ENCODE assay signal across 13 cellular contexts in the genomic region with DNA sequence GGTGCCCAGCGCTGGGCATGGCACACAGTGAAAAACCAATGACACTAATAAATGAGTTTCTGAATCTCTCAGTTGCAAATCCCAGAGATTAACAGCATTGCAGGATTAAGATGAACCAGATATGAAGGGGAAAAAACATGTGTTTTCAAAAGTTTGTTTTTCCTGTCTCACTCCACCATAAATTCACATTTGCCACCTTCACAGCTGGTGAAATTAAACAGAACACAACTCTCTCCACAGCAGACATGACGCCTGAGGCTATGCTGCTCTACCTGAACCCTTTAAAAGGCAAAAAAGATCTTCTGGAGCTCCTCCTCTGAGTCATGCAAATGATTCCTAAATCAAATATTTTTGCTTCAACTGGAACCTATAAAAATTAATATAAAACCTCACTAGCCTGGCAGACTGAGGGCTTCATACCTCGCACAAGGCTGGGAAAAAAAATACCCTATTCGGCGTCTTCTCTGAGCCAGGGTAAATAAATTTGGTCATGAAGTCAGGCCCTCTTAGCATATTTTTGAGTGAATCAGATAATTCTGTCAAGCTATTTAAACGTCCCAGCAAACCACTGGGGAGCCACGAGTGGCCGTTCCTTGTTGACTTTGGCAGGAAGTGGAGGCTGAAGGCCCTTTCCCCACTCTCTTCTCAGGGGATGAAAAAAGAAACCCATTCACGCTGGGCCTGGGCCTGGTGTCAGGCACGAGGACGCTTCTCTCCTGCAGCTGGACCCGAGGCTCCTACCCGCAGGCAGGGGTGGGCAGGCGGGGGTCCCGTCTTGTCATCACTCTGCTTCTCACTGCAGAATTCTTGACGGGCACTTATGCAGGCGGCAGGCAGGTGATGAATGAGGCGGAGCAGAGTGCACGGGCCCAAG. TPM values are rescaled to one million over a fixed set of nuclear protein-coding genes. Genes with fewer than 3 reads are reported as not detected.
A peak's percentile ranks its signal among the peaks of the same experiment; 100 is the strongest.
DNase-seq lines count a peak whose midpoint lies in the region; ATAC-seq and TF ChIP-seq lines count a peak whose summit lies in the region.
"Had no signal": no experiment of that assay in that cellular context is flagged by ENCODE, and none has a peak within 500 bp of the region (broad histone marks: within the 10 kb centered on the region; RNA-seq: fewer than 3 reads in every experiment).

No MANE protein-coding gene starts in this region.

- no peaks in the 10 kb centered on the region for H3K27me3 ChIP-seq in BLaER1
- no peaks in the 10 kb centered on the region for H3K27me3 ChIP-seq in naive thymus-derived CD4-positive, alpha-beta T cell (ENCODE audit: control insufficient read depth in 2 of 2, insufficient read depth in 2 of 2, low read length in 2 of 2)

- peaks cover 35% of the 10 kb centered on the region for H3K4me1 ChIP-seq in BLaER1
- no peaks in the 10 kb centered on the region for H3K4me1 ChIP-seq in naive thymus-derived CD4-positive, alpha-beta T cell (ENCODE audit: control insufficient read depth in 2 of 2, insufficient read depth in 2 of 2, low read length in 2 of 2)

- DNase-seq in NCI-H2029 treated with DMSO at 0.1 percent for 48 hours (lab: John Stamatoyannopoulos, UW), result peak; percentile 98
- no peak for DNase-seq in naive thymus-derived CD4-positive, alpha-beta T cell
- DNase-seq in activated naive CD8-positive, alpha-beta T cell treated with anti-CD3 and anti-CD28 coated beads for 36 hours, result no peak
- DNase-seq: activated CD8-positive, alpha-beta T cell treated with anti-CD3 and anti-CD28 coated beads for 36 hours; CD8-positive, alpha-beta memory T cell; RPMI8226 had no signal

- no peak overlapping the region for H3K4me3 ChIP-seq in BLaER1
- no peak overlapping the region for H3K4me3 ChIP-seq in naive thymus-derived CD4-positive, alpha-beta T cell (ENCODE audit: low read length)
- H3K4me3 ChIP-seq: coronary artery had no signal

- H3K4me1 Mint-ChIP-seq in brain, result peaks cover 66% of the 10 kb centered on the region
- peaks cover 25% of the 10 kb centered on the region for H3K4me1 Mint-ChIP-seq in nephron
- H3K4me1 Mint-ChIP-seq in naive thymus-derived CD4-positive, alpha-beta T cell, result peaks cover 0 to 2% (median 0%) of the 10 kb centered on the region in 7 donors
- H3K4me1 Mint-ChIP-seq in activated naive CD8-positive, alpha-beta T cell treated with anti-CD3 and anti-CD28 coated beads for 36 hours, result no peaks in the 10 kb centered on the region
- H3K4me1 Mint-ChIP-seq: CD8-positive, alpha-beta memory T cell had no signal

- no peaks in the 10 kb centered on the region for H3K36me3 ChIP-seq in BLaER1
- no peaks in the 10 kb centered on the region for H3K36me3 ChIP-seq in naive thymus-derived CD4-positive, alpha-beta T cell (ENCODE audit: control insufficient read depth in 2 of 3, insufficient read depth in 3 of 3, low read length in 3 of 3)

- intact Hi-C loops in naive thymus-derived CD4-positive, alpha-beta T cell (cut with micrococcal nuclease), result no loop called here

- peak overlapping the region in 4 of 5 experiments; percentile 6 to 85 (median 69) for H3K27ac Mint-ChIP-seq in brain
- H3K27ac Mint-ChIP-seq in nephron, result peak overlapping the region; percentile 62 to 69 (median 69)
- no peak overlapping the region for H3K27ac Mint-ChIP-seq in naive thymus-derived CD4-positive, alpha-beta T cell
- no peak overlapping the region for H3K27ac Mint-ChIP-seq in activated naive CD8-positive, alpha-beta T cell treated with anti-CD3 and anti-CD28 coated beads for 36 hours
- H3K27ac Mint-ChIP-seq: activated CD8-positive, alpha-beta T cell treated with anti-CD3 and anti-CD28 coated beads for 36 hours had no signal

- H3K4me3 Mint-ChIP-seq in brain, result peak overlapping the region in 1 of 5 experiments; percentile 8
- H3K4me3 Mint-ChIP-seq in nephron, result no peak overlapping the region
- no peak overlapping the region for H3K4me3 Mint-ChIP-seq in naive thymus-derived CD4-positive, alpha-beta T cell
- H3K4me3 Mint-ChIP-seq in activated naive CD8-positive, alpha-beta T cell treated with anti-CD3 and anti-CD28 coated beads for 36 hours, result no peak overlapping the region
- H3K4me3 Mint-ChIP-seq: activated CD8-positive, alpha-beta T cell treated with anti-CD3 and anti-CD28 coated beads for 36 hours; CD8-positive, alpha-beta memory T cell had no signal

- H3K36me3 Mint-ChIP-seq in brain (no peaks in the 10 kb centered on the region), nephron (ENCODE audit: low read depth) (no peaks in the 10 kb centered on the region)
- no peaks in the 10 kb centered on the region for H3K36me3 Mint-ChIP-seq in naive thymus-derived CD4-positive, alpha-beta T cell
- no peaks in the 10 kb centered on the region for H3K36me3 Mint-ChIP-seq in activated naive CD8-positive, alpha-beta T cell treated with anti-CD3 and anti-CD28 coated beads for 36 hours
- H3K36me3 Mint-ChIP-seq: CD8-positive, alpha-beta memory T cell had no signal

- no peaks in the 10 kb centered on the region for H3K9me3 Mint-ChIP-seq in brain
- H3K9me3 Mint-ChIP-seq in nephron, result no peaks in the 10 kb centered on the region
- no peaks in the 10 kb centered on the region for H3K9me3 Mint-ChIP-seq in naive thymus-derived CD4-positive, alpha-beta T cell
- no peaks in the 10 kb centered on the region for H3K9me3 Mint-ChIP-seq in activated naive CD8-positive, alpha-beta T cell treated with anti-CD3 and anti-CD28 coated beads for 36 hours
- H3K9me3 Mint-ChIP-seq: activated CD8-positive, alpha-beta T cell treated with anti-CD3 and anti-CD28 coated beads for 36 hours; CD8-positive, alpha-beta memory T cell had no signal

- H4K20me1 ChIP-seq in BLaER1, result no peaks in the 10 kb centered on the region

- H3K27ac ChIP-seq in BLaER1, result peak overlapping the region; percentile 73
- no peak overlapping the region for H3K27ac ChIP-seq in naive thymus-derived CD4-positive, alpha-beta T cell (ENCODE audit: low read depth, low read length)

- H3K27me3 Mint-ChIP-seq in brain (peaks cover 4% of the 10 kb centered on the region), nephron (ENCODE audit: low read depth) (peaks cover 35% of the 10 kb centered on the region)
- H3K27me3 Mint-ChIP-seq in naive thymus-derived CD4-positive, alpha-beta T cell, result peaks cover 0 to 6% (median 0%) of the 10 kb centered on the region in 5 donors
- peaks cover 3% of the 10 kb centered on the region for H3K27me3 Mint-ChIP-seq in activated naive CD8-positive, alpha-beta T cell treated with anti-CD3 and anti-CD28 coated beads for 36 hours
- H3K27me3 Mint-ChIP-seq: activated CD8-positive, alpha-beta T cell treated with anti-CD3 and anti-CD28 coated beads for 36 hours; CD8-positive, alpha-beta memory T cell had no signal

- CTCF ChIA-PET in naive thymus-derived CD4-positive, alpha-beta T cell (lab: Charles Lee), result no interaction called here

- H3K4me2 ChIP-seq in BLaER1, result peak overlapping the region; percentile 86

- H3K9ac ChIP-seq in BLaER1, result peak overlapping the region; percentile 61

- POLR2A ChIA-PET in naive thymus-derived CD4-positive, alpha-beta T cell (lab: Charles Lee), result no interaction called here

- no peaks in the 10 kb centered on the region for H3K9me3 ChIP-seq in BLaER1
- no peaks in the 10 kb centered on the region for H3K9me3 ChIP-seq in naive thymus-derived CD4-positive, alpha-beta T cell (ENCODE audit: control insufficient read depth in 2 of 3, low read length in 3 of 3)

- no peak for ATAC-seq in HG03280 (IDR thresholded peaks at IDR 0.05; ENCODE audit: unreplicated experiment)
- ATAC-seq in naive thymus-derived CD4-positive, alpha-beta T cell, result no peak
- no peak for ATAC-seq in HG03159 (IDR thresholded peaks at IDR 0.05; ENCODE audit: unreplicated experiment)
- ATAC-seq: activated CD8-positive, alpha-beta T cell treated with anti-CD3 and anti-CD28 coated beads for 36 hours had no signal

- no peak for TF ChIP-seq CTCF in brain (conservative IDR thresholded peaks at IDR 0.05)
- no peak for TF ChIP-seq CTCF in nephron (IDR thresholded peaks at IDR 0.05; ENCODE audit: unreplicated experiment in 3 of 3)

RNA-seq across cellular contexts. Expression of a gene that starts 53.0 kb away (rescaled TPM):
- not detected for polyA plus RNA-seq in brain (ENCODE audit: insufficient read depth, low read depth, low replicate concordance)
- total RNA-seq in naive thymus-derived CD4-positive, alpha-beta T cell, result not detected
- not detected for polyA plus RNA-seq in naive thymus-derived CD4-positive, alpha-beta T cell
- total RNA-seq in activated naive CD8-positive, alpha-beta T cell treated with anti-CD3 and anti-CD28 coated beads for 36 hours, result not detected
- total RNA-seq: activated CD8-positive, alpha-beta T cell treated with anti-CD3 and anti-CD28 coated beads for 36 hours; CD8-positive, alpha-beta memory T cell; renal cortical epithelial cell had no signal
- polyA plus RNA-seq: CD8-positive, alpha-beta memory T cell had no signal

Comparison
In these comparisons a context has a peak if more than half of its experiments do, and no peak if none do; other contexts are left out.
1. H3K27ac Mint-ChIP-seq: peak in brain (4 of 5) and nephron (3 of 3); none in naive thymus-derived CD4-positive, alpha-beta T cell (0 of 9) and activated naive CD8-positive, alpha-beta T cell treated with anti-CD3 and anti-CD28 coated beads for 36 hours (single experiment).